ENCODE assay signal across 2 cellular contexts in genomic region chr2:53475320-53475719, GRCh38.
A peak's percentile ranks its signal among the peaks of the same experiment; 100 is the strongest.
TF ChIP-seq lines count a peak whose summit lies in the region.

No MANE protein-coding gene starts in this region.

TF ChIP-seq in A549, 52 proteins besides CTCF, POLR2A, EP300 and RAD21:
- TF ChIP-seq REST (IDR thresholded peaks at IDR 0.05) (no peak), HDAC2 (IDR thresholded peaks at IDR 0.05) (no peak), ZNF302 (CRISPR knock-in tag; IDR thresholded peaks at IDR 0.05) (no peak), NPAS2 (CRISPR knock-in tag; IDR thresholded peaks at IDR 0.05; ENCODE audit: borderline replicate concordance) (no peak), HOXB5 (CRISPR knock-in tag; IDR thresholded peaks at IDR 0.05) (no peak)

TF ChIP-seq in HCT116, 20 proteins besides CTCF, POLR2A, EP300 and RAD21:
- TF ChIP-seq ELF1 (IDR thresholded peaks at IDR 0.05; ENCODE audit: borderline replicate concordance, low read depth), result no peak
- peak; percentile 86 for TF ChIP-seq SP1 (IDR thresholded peaks at IDR 0.05; ENCODE audit: low read depth)
- TF ChIP-seq MAX (IDR thresholded peaks at IDR 0.05), result peak; percentile 43; the same call in 1 of the 2 replicates
- peak; percentile 74 for TF ChIP-seq SIN3A (IDR thresholded peaks at IDR 0.05; ENCODE audit: low read depth)
- no peak for TF ChIP-seq EZH2 (IDR thresholded peaks at IDR 0.05)
- TF ChIP-seq ZFX (IDR thresholded peaks at IDR 0.05), result no peak
- TF ChIP-seq CEBPB (IDR thresholded peaks at IDR 0.05; ENCODE audit: low read depth), result peak; percentile 59
- TF ChIP-seq FOSL1 (IDR thresholded peaks at IDR 0.05; ENCODE audit: low read depth), result peak; percentile 96
- no peak for TF ChIP-seq ZNF274 (IDR thresholded peaks at IDR 0.05; ENCODE audit: low read depth, low read length)
- no peak for TF ChIP-seq ZBTB33 (IDR thresholded peaks at IDR 0.05; ENCODE audit: extremely low read depth, insufficient replicate concordance, low read length)
- peak; percentile 95 for TF ChIP-seq JUND (IDR thresholded peaks at IDR 0.05)
- TF ChIP-seq ATF3 (IDR thresholded peaks at IDR 0.05), result no peak
- peak; percentile 74 for TF ChIP-seq CBX3 (IDR thresholded peaks at IDR 0.05; ENCODE audit: low read depth)
- TF ChIP-seq SRF (IDR thresholded peaks at IDR 0.05; ENCODE audit: low read depth), result peak; percentile 68; the same call in 1 of the 2 replicates
- TF ChIP-seq POLR2AphosphoS5 (IDR thresholded peaks at IDR 0.05; ENCODE audit: low read depth, low read length), result peak; percentile 37; the same call in 1 of the 2 replicates
- TF ChIP-seq REST (IDR thresholded peaks at IDR 0.05; ENCODE audit: low read depth), result no peak
- no peak for TF ChIP-seq EGR1 (IDR thresholded peaks at IDR 0.05; ENCODE audit: low read depth)
- TF ChIP-seq TCF7L2 (IDR thresholded peaks at IDR 0.05; ENCODE audit: borderline replicate concordance, extremely low read depth, insufficient read depth, insufficient read length), result no peak
- peak; percentile 46 for TF ChIP-seq YY1 (IDR thresholded peaks at IDR 0.05; ENCODE audit: extremely low read depth, insufficient replicate concordance, low read depth, low read length)
- no peak for TF ChIP-seq EZH2phosphoT487 (IDR thresholded peaks at IDR 0.05; ENCODE audit: borderline replicate concordance)
